ENCODE assay signal across 8 cellular contexts in the genomic region with DNA sequence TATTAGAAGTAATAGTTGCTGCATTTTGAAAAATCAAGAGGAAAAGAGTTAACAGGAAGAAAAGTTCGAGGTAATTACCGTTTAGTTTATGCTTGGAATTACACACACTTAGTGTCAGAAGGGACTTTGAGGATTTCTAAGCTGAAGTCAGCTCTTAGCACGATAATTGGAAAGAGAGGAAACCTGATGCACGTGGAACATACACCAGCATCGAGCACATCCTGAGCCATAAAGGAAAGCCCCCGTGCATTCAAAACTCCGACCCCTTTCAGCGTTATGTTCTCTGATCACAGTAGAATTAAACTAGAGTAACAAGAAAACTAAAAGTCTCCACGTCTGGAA. TPM values are rescaled to one million over a fixed set of nuclear protein-coding genes. Genes with fewer than 3 reads are reported as not detected.
DNase-seq lines count a peak whose midpoint lies in the region; ATAC-seq and TF ChIP-seq lines count a peak whose summit lies in the region.

No MANE protein-coding gene starts in this region.

- H3K27ac ChIP-seq in right lobe of liver: peak overlapping the region in 1 of 3 donors; percentile 72
- H3K27ac ChIP-seq in urinary bladder (ENCODE audit: low read depth): no peak overlapping the region
- no peak overlapping the region for H3K27ac ChIP-seq in caudate nucleus (ENCODE audit: low read depth, low read length)

- no peaks in the 10 kb centered on the region for H3K9me3 Mint-ChIP-seq in activated naive CD4-positive, alpha-beta T cell treated with anti-CD3 and anti-CD28 coated beads, Interleukin-2, amount 50 U/mL, for 72 hours

- peaks cover 6 to 10% of the 10 kb centered on the region in 2 donors for H3K36me3 Mint-ChIP-seq in activated naive CD4-positive, alpha-beta T cell treated with anti-CD3 and anti-CD28 coated beads, Interleukin-2, amount 50 U/mL, for 72 hours

- 4% methylated on average over 9 of the region's 9 CpGs for WGBS in right lobe of liver (ENCODE audit: insufficient coverage, low coverage, low lambda C conversion rate, missing lambda C conversion rate)
- WGBS in urinary bladder: 2% methylated on average over 9 of the region's 9 CpGs

- DNase-seq in AG04449 (ENCODE audit: low read depth, low spot score) (no peak), right lobe of liver (no peak), NCI-H128 (lab: John Stamatoyannopoulos, UW; ENCODE audit: unreplicated experiment) (no peak), caudate nucleus (lab: John Stamatoyannopoulos, UW) (no peak)
- DNase-seq in activated naive CD4-positive, alpha-beta T cell treated with anti-CD3 and anti-CD28 coated beads, Interleukin-2, amount 50 U/mL, for 72 hours (ENCODE audit: low spot score in 2 of 2): no peak

- POLR2A ChIA-PET in AG04449 (lab: Yijun Ruan, JAX): interaction anchor here (0.9 to 1.1 kb wide), 3 partner anchors 34 to 1077 kb away, joined by 3 read pairs; partner anchors contain the start of gene MRPL1

- H3K9me3 ChIP-seq in right lobe of liver: no peaks in the 10 kb centered on the region

- TF ChIP-seq POLR2A in right lobe of liver (IDR thresholded peaks at IDR 0.05): no peak

- CTCF ChIA-PET in AG04449 (lab: Yijun Ruan, JAX): interaction anchor here (1.0 to 2.7 kb wide), 6 partner anchors 11 to 295 kb away, joined by 3 to 18 read pairs (median 6); no protein-coding TSS in a partner anchor

- H3K4me3 ChIP-seq in AG04449 (ENCODE audit: low read depth, low read length) (peak overlapping the region; percentile 93), right lobe of liver (peak overlapping the region; percentile 73 to 79 (median 77)), urinary bladder (ENCODE audit: low read depth, low read length) (peak overlapping the region; percentile 79)

- intact Hi-C loops in right lobe of liver (cut with DNase I): no loop called here

- H3K4me1 ChIP-seq in right lobe of liver (peaks cover 0 to 12% (median 2%) of the 10 kb centered on the region in 4 donors), urinary bladder (ENCODE audit: insufficient read depth) (no peaks in the 10 kb centered on the region)

- TF ChIP-seq CTCF in AG04449 (IDR thresholded peaks at IDR 0.05; ENCODE audit: insufficient read depth, low read length, missing control alignments) (no peak), right lobe of liver (IDR thresholded peaks at IDR 0.05) (no peak)

- H3K36me3 ChIP-seq in right lobe of liver (no peaks in the 10 kb centered on the region), urinary bladder (ENCODE audit: insufficient read depth) (no peaks in the 10 kb centered on the region)

- peak overlapping the region; percentile 57 to 92 for H3K27ac Mint-ChIP-seq in activated naive CD4-positive, alpha-beta T cell treated with anti-CD3 and anti-CD28 coated beads, Interleukin-2, amount 50 U/mL, for 72 hours

- ATAC-seq in GM18873 (IDR thresholded peaks at IDR 0.05; ENCODE audit: low FRiP score, unreplicated experiment) (peak; percentile 14), HG03342 (IDR thresholded peaks at IDR 0.05; ENCODE audit: unreplicated experiment) (peak; percentile 8), right lobe of liver (peak in 1 of 4 donors; percentile 5)
- peak in 1 of 2 donors; percentile 8 for ATAC-seq in activated naive CD4-positive, alpha-beta T cell treated with anti-CD3 and anti-CD28 coated beads, Interleukin-2, amount 50 U/mL, for 72 hours

- no peaks in the 10 kb centered on the region for H3K27me3 ChIP-seq in right lobe of liver

RNA-seq across cellular contexts. Expression of gene PAQR3, which starts 0.4 kb away (rescaled TPM):
- 10 to 100 TPM in 1 of 2 donors, 1 to 10 TPM in 1; 7.1 to 16.7 TPM for total RNA-seq in activated naive CD4-positive, alpha-beta T cell treated with anti-CD3 and anti-CD28 coated beads, Interleukin-2, amount 50 U/mL, for 72 hours
- total RNA-seq in right lobe of liver: 10 to 100 TPM in 1 of 6 experiments, 1 to 10 TPM in 5; 5.0 to 10.2 (median 7.2) TPM
- 22.7 TPM for total RNA-seq in urinary bladder
- 10.1 TPM for polyA plus RNA-seq in urinary bladder
